ENCODE assay signal across 20 cellular contexts in genomic region chr19:46147791-46148288, GRCh38. TPM values are rescaled to one million over a fixed set of nuclear protein-coding genes. Genes with fewer than 3 reads are reported as not detected.
DNase-seq lines count a peak whose midpoint lies in the region; ATAC-seq, FAIRE-seq and TF ChIP-seq lines count a peak whose summit lies in the region.
"Had no signal": no experiment of that assay in that cellular context is flagged by ENCODE, and none has a peak within 500 bp of the region (broad histone marks: within the 10 kb centered on the region; RNA-seq: fewer than 3 reads in every experiment).

IGFL2 (plus strand) TSS chr19:46148238; CDS start chr19:46148279, 41 bp downstream.

- no peaks in the 10 kb centered on the region for H3K4me1 ChIP-seq in thyroid gland
- H3K4me1 ChIP-seq: body of pancreas, heart left ventricle had no signal

- H3K27ac ChIP-seq in thyroid gland, result no peak within 1 kb of the TSS
- H3K27ac ChIP-seq: body of pancreas, heart left ventricle, HL-60 had no signal

- DNase-seq in stimulated activated CD4-positive, alpha-beta T cell treated with anti-CD3 and anti-CD28 coated beads, Interleukin-1b, Interleukin-23, amount 100 ng/mL, for 48 hours, result peak; percentile 42
- DNase-seq in stimulated activated CD4-positive, alpha-beta T cell treated with anti-CD3 and anti-CD28 coated beads, Interleukin-2, amount 100 ng/mL, for 48 hours, result no peak
- DNase-seq in amniotic epithelial cell (ENCODE audit: low read depth), result peak; percentile 62
- no peak for DNase-seq in left colon
- DNase-seq in urothelium cell line (ENCODE audit: low spot score), result peak; percentile 23
- no peak for DNase-seq in thyroid gland
- DNase-seq: body of pancreas, DMS153, heart left ventricle, HFFc6, NCI-H526 treated with DMSO at 0.1 percent for 48 hours, small intestine had no signal

- no peak for FAIRE-seq in urothelium cell line (lab: Jason Lieb, UNC)
- FAIRE-seq: small intestine had no signal

- intact Hi-C loops in left colon (cut with DNase I, micrococcal nuclease) (no loop called here), thyroid gland (cut with DNase I) (no loop called here)

- H3K36me3 ChIP-seq in thyroid gland, result no peaks in the 10 kb centered on the region
- H3K36me3 ChIP-seq: heart left ventricle had no signal

- 32 to 38% methylated on average over 6 of the region's 6 CpGs for WGBS in thyroid gland, 2 donors

- TF ChIP-seq POLR2A in thyroid gland (IDR thresholded peaks at IDR 0.05), result no peak

- no peaks in the 10 kb centered on the region for H3K9me3 ChIP-seq in thyroid gland
- H3K9me3 ChIP-seq: body of pancreas, heart left ventricle had no signal

- no peak within 1 kb of the TSS for H3K4me3 ChIP-seq in thyroid gland (replicated peaks in 1 of 3)
- H3K4me3 ChIP-seq: body of pancreas, heart left ventricle had no signal

- H3K27me3 ChIP-seq in thyroid gland, result no peaks in the 10 kb centered on the region
- H3K27me3 ChIP-seq: body of pancreas had no signal

- ATAC-seq in left colon (peak; percentile 43), GM21381 (IDR thresholded peaks at IDR 0.05; ENCODE audit: unreplicated experiment) (no peak), HG02798 (IDR thresholded peaks at IDR 0.05; ENCODE audit: poor library complexity, unreplicated experiment) (no peak)
- ATAC-seq: body of pancreas, heart left ventricle, WTC11 had no signal

- TF ChIP-seq CTCF in thyroid gland (IDR thresholded peaks at IDR 0.05), result no peak

RNA-seq across cellular contexts. Expression of gene IGFL2, which starts in this region (rescaled TPM):
- total RNA-seq in left colon (not detected), thyroid gland (not detected)
- total RNA-seq: B cell, body of pancreas, HFFc6, kidney epithelial cell, mononuclear cell, osteocyte, WTC11 had no signal

Comparison
In these comparisons a context has a peak if more than half of its experiments do, and no peak if none do; other contexts are left out.
1. DNase-seq: peak in stimulated activated CD4-positive, alpha-beta T cell treated with anti-CD3 and anti-CD28 coated beads, Interleukin-1b, Interleukin-23, amount 100 ng/mL, for 48 hours (single experiment), amniotic epithelial cell (single experiment) and urothelium cell line (single experiment); none in stimulated activated CD4-positive, alpha-beta T cell treated with anti-CD3 and anti-CD28 coated beads, Interleukin-2, amount 100 ng/mL, for 48 hours (0 of 2), left colon (0 of 2) and thyroid gland (0 of 2).
2. Peak in ATAC-seq in left colon; RNA of the gene not detected or under 1 TPM.